Comparison of ENCODE assay signal across 8 cellular contexts in the genomic region with DNA sequence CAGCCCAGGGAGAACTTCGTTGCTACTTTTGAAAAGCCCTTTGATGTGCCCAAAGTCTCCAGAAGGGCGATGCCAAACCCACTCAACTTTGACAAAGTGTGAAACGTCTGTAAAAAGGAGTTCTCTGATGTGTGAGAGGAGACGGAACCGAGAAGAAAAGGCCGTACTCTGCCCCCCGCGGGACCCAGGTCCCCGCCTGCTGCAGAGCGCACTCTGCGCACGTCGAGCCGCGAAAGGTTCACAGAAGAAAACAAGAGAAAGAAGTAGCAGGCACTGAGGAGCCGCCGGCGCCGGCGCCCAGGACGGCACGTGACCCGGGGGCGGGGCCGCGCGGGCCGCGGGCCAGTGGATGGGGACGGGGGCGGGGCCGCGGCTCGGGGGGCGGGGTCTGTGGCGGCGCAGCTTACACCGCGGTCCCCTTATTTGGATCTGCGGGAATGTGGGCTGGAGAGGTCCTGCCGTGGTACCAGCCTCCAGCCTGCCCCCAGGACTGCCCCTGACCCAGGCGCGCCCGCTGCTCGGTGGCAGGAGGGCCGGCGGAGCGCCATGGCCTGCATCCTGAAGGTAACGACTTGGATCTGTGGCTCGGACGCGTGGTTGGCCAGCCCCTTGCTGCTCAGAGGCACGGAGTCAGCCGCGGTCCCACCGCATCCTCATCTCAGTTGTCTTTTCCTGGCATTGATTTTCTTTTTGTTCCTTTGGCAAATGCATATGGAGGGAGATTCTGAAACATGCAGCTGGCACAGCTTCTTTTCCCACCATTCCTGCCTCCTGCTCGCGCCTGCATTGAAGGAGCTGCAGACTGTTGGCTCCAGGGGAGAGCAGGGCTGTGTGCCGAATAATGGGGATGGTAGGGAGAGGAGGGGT. TPM values are rescaled to one million over a fixed set of nuclear protein-coding genes. Genes with fewer than 3 reads are reported as not detected.
DNase-seq lines count a peak whose midpoint lies in the region; ATAC-seq and TF ChIP-seq lines count a peak whose summit lies in the region.

A gene (plus strand): TSS at position 426 of the 867 bp plus-strand sequence.

- H3K9me3 Mint-ChIP-seq in activated T-cell treated with anti-CD3 and anti-CD28 coated beads, Interleukin-2, amount 50 U/mL, for 24 hours: no peaks in the 10 kb centered on the region

- CTCF ChIA-PET in A673 (lab: Charles Lee): no interaction called here

- peak within 1 kb of the TSS; percentile 53 to 76 for H3K9ac ChIP-seq in mucosa of rectum (ENCODE audit: low read depth in 1 of 2, low read length in 2 of 2)

- H3K27ac Mint-ChIP-seq in activated T-cell treated with anti-CD3 and anti-CD28 coated beads, Interleukin-2, amount 50 U/mL, for 24 hours: peak within 1 kb of the TSS; percentile 56

- intact Hi-C loops in A673 (cut with micrococcal nuclease; ENCODE audit: unreplicated experiment): no loop called here

- DNase-seq in A673 (ENCODE audit: low spot score) (peak; percentile 82), NCI-H748 (lab: John Stamatoyannopoulos, UW; ENCODE audit: unreplicated experiment) (peak; percentile 83)
- DNase-seq in activated T-cell treated with anti-CD3 and anti-CD28 coated beads, Interleukin-2, amount 50 U/mL, for 24 hours: peak; percentile 87
- DNase-seq in stimulated activated CD8-positive, alpha-beta memory T cell treated with anti-CD3 and anti-CD28 coated beads, Interleukin-4, amount 100 ng/mL, for 24 hours (ENCODE audit: low read depth): peak; percentile 70

- no peaks in the 10 kb centered on the region for H3K27me3 Mint-ChIP-seq in activated T-cell treated with anti-CD3 and anti-CD28 coated beads, Interleukin-2, amount 50 U/mL, for 24 hours

- H3K36me3 ChIP-seq in A673 (ENCODE audit: insufficient read depth, low read length, poor library complexity, severe bottlenecking) (no peaks in the 10 kb centered on the region), esophagus (ENCODE audit: control insufficient read depth in 2 of 2, insufficient read depth in 2 of 2, low read length in 1 of 2) (no peaks in the 10 kb centered on the region), mucosa of rectum (ENCODE audit: control insufficient read depth in 2 of 2, insufficient read depth in 2 of 2, low read length in 2 of 2) (no peaks in the 10 kb centered on the region)

- TF ChIP-seq CTCF in A673 (conservative IDR thresholded peaks at IDR 0.05; ENCODE audit: low read depth, low read length): no peak

- peak within 1 kb of the TSS; percentile 55 for H3K4me3 ChIP-seq in A673 (ENCODE audit: low read depth, low read length, poor library complexity, severe bottlenecking)
- peak within 1 kb of the TSS; percentile 60 to 62 for H3K4me3 ChIP-seq in esophagus (ENCODE audit: low read depth in 1 of 2, low read length in 2 of 2)
- peak within 1 kb of the TSS; percentile 81 to 84 for H3K4me3 ChIP-seq in mucosa of rectum (ENCODE audit: low read length in 2 of 2)

- H3K4me1 Mint-ChIP-seq in activated T-cell treated with anti-CD3 and anti-CD28 coated beads, Interleukin-2, amount 50 U/mL, for 24 hours (ENCODE audit: low read depth): peaks cover 25% of the 10 kb centered on the region

- 1 to 2% methylated on average over 44 to 59 of the region's 59 CpGs for WGBS in esophagus, 2 donors

- POLR2A ChIA-PET in A673 (lab: Charles Lee; ENCODE audit: low non-redundant PET): no interaction called here

- no peaks in the 10 kb centered on the region for H3K4me1 ChIP-seq in A673 (ENCODE audit: insufficient read depth, low read length, poor library complexity, severe bottlenecking)
- H3K4me1 ChIP-seq in esophagus (ENCODE audit: control insufficient read depth in 2 of 2, insufficient read depth in 2 of 2, low read length in 1 of 2): peaks cover 0 to 2% of the 10 kb centered on the region in 2 donors
- H3K4me1 ChIP-seq in mucosa of rectum (ENCODE audit: control insufficient read depth in 2 of 2, insufficient read depth in 2 of 2, low read length in 2 of 2): peaks cover 2 to 6% of the 10 kb centered on the region in 2 donors

- H3K36me3 Mint-ChIP-seq in activated T-cell treated with anti-CD3 and anti-CD28 coated beads, Interleukin-2, amount 50 U/mL, for 24 hours (ENCODE audit: low read depth): peaks cover 3% of the 10 kb centered on the region

- no peaks in the 10 kb centered on the region for H3K9me3 ChIP-seq in A673 (ENCODE audit: low read depth, low read length, poor library complexity, severe bottlenecking)
- H3K9me3 ChIP-seq in esophagus (ENCODE audit: control insufficient read depth in 2 of 2, insufficient read depth in 1 of 2, low read depth in 1 of 2, low read length in 1 of 2): no peaks in the 10 kb centered on the region
- no peaks in the 10 kb centered on the region for H3K9me3 ChIP-seq in mucosa of rectum (ENCODE audit: control insufficient read depth in 2 of 2, low read length in 2 of 2)

- H3K4me3 Mint-ChIP-seq in activated T-cell treated with anti-CD3 and anti-CD28 coated beads, Interleukin-2, amount 50 U/mL, for 24 hours: peak within 1 kb of the TSS; percentile 82

- no peak within 1 kb of the TSS for H3K27ac ChIP-seq in A673 (ENCODE audit: low read depth, low read length, poor library complexity, severe bottlenecking)
- peak within 1 kb of the TSS; percentile 45 to 71 for H3K27ac ChIP-seq in esophagus (ENCODE audit: low read depth in 2 of 2, low read length in 1 of 2)
- H3K27ac ChIP-seq in mucosa of rectum (ENCODE audit: low read depth in 2 of 2, low read length in 2 of 2): peak within 1 kb of the TSS; percentile 28 to 40

- ATAC-seq in GM18870 (IDR thresholded peaks at IDR 0.05; ENCODE audit: unreplicated experiment): peak; percentile 73
- peak; percentile 82 for ATAC-seq in HG03097 (IDR thresholded peaks at IDR 0.05; ENCODE audit: low FRiP score, unreplicated experiment)

- no TSS peak for BruUV-seq in A673 (replicated peaks; lab: Mats Ljungman, UMichigan)

- H3K27me3 ChIP-seq in A673 (replicated peaks; ENCODE audit: insufficient read depth, low read depth, low read length, poor library complexity) (no peaks in the 10 kb centered on the region), esophagus (ENCODE audit: control insufficient read depth in 1 of 2, insufficient read depth in 2 of 2, low read length in 2 of 2) (no peaks in the 10 kb centered on the region), mucosa of rectum (ENCODE audit: control insufficient read depth in 2 of 2, insufficient read depth in 2 of 2, low read length in 2 of 2) (no peaks in the 10 kb centered on the region)

RNA-seq across cellular contexts. Expression of the gene that starts here (rescaled TPM):
- total RNA-seq in A673 (2021): 0.74 and 1.2 TPM in 2 replicates
- under 1 TPM; 0.27 to 0.29 TPM for polyA plus RNA-seq in esophagus
